Comparison of ENCODE assay signal across 13 cellular contexts in genomic region chr1:53449026-53449425, GRCh38. TPM values are rescaled to one million over a fixed set of nuclear protein-coding genes. Genes with fewer than 3 reads are reported as not detected.
DNase-seq lines count a peak whose midpoint lies in the region; ATAC-seq and TF ChIP-seq lines count a peak whose summit lies in the region.
"Had no signal": no experiment of that assay in that cellular context is flagged by ENCODE, and none has a peak within 500 bp of the region (broad histone marks: within the 10 kb centered on the region; RNA-seq: fewer than 3 reads in every experiment).

No MANE protein-coding gene starts in this region.

- TF ChIP-seq CTCF in fibroblast of mammary gland (conservative IDR thresholded peaks at IDR 0.05; ENCODE audit: control insufficient read depth, insufficient read depth, low read depth, low read length) = no peak

- DNase-seq in GM04504 (ENCODE audit: low read depth) = peak; percentile 57
- DNase-seq in SJSA1 (ENCODE audit: low read depth in 1 of 2, low spot score in 2 of 2) = peak; percentile 73 to 90
- DNase-seq in fibroblast of mammary gland (ENCODE audit: low read depth) = peak; percentile 41
- DNase-seq in renal cortical epithelial cell (ENCODE audit: low read depth) = peak; percentile 67
- no peak for DNase-seq in left lobe of liver (ENCODE audit: low spot score)
- DNase-seq in OCI-M1 (lab: John Stamatoyannopoulos, UW) = no peak
- no peak for DNase-seq in nucleus accumbens (lab: John Stamatoyannopoulos, UW)
- DNase-seq: activated T-cell treated with anti-CD3 and anti-CD28 coated beads, Interleukin-2, amount 50 U/mL, for 1 hour; NCI-H446 treated with DMSO at 0.1 percent for 48 hours; nephron progenitor cell; SHP77 treated with DMSO at 0.1 percent for 48 hours; stimulated activated CD4-positive, alpha-beta T cell treated with anti-CD3 and anti-CD28 coated beads, Interleukin-15, amount 100 ng/mL, for 24 hours had no signal

- ATAC-seq in left lobe of liver = no peak
- ATAC-seq in HG03342 (IDR thresholded peaks at IDR 0.05; ENCODE audit: unreplicated experiment) = no peak

- H3K4me3 ChIP-seq in SJSA1 = no peak overlapping the region
- H3K4me3 ChIP-seq in fibroblast of mammary gland (ENCODE audit: control insufficient read depth, low read depth, low read length) = no peak overlapping the region

- peak overlapping the region; percentile 98 for H3K27ac ChIP-seq in SJSA1

- no peaks in the 10 kb centered on the region for H3K36me3 ChIP-seq in SJSA1

- H3K4me1 ChIP-seq in SJSA1 (replicated peaks) = peaks cover 29% of the 10 kb centered on the region

- H3K9me3 ChIP-seq in SJSA1 (replicated peaks) = no peaks in the 10 kb centered on the region

- no peaks in the 10 kb centered on the region for H3K27me3 ChIP-seq in SJSA1 (replicated peaks)

RNA-seq across cellular contexts. Expression of gene DMRTB1, which starts 10.2 kb away (rescaled TPM):
- not detected in 2 replicates for total RNA-seq in SJSA1 (2014; rRNA removed; shearing (Covaris generic))
- total RNA-seq in renal cortical epithelial cell (not detected in 2 replicates), left lobe of liver (not detected)

Comparison
In these comparisons a context has a peak if more than half of its experiments do, and no peak if none do; other contexts are left out.
1. DNase-seq: peak in GM04504 (single experiment), SJSA1 (2 of 2), fibroblast of mammary gland (single experiment) and renal cortical epithelial cell (single experiment); none in left lobe of liver (single experiment), OCI-M1 (single experiment) and nucleus accumbens (0 of 56).